Comparison of ENCODE assay signal across 30 cellular contexts in the genomic region with DNA sequence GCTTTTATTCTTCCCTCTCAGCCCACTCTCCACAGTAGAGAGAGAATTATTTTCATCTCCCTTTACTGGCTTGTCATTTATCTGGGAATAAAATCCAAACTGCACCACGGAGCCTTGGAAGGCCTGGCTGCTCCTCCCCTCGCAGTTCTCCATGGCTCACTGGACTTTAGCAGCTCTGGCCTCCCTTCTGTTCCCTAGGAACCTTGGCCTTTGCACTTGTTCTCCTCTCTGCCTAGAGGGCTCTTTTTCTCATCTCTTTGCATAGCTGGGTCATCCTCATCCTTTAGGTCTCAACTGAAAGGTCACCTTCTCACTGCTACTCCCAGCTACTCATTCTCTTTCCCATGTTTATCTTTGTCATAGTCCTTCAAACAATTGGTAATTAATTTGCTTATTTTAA.
"Had no signal": no experiment of that assay in that cellular context is flagged by ENCODE, and none has a peak within 500 bp of the region (broad histone marks: within the 10 kb centered on the region; RNA-seq: fewer than 3 reads in every experiment).

No MANE protein-coding gene starts in this region.

- H3K27ac Mint-ChIP-seq: activated CD4-positive, alpha-beta memory T cell treated with anti-CD3 and anti-CD28 coated beads, Interleukin-2, amount 10 ng/mL, durations not matched to agents 7 days and 5 days; activated naive CD4-positive, alpha-beta T cell treated with anti-CD3 and anti-CD28 coated beads, Interleukin-2, amount 50 U/mL, for 24 hours; activated T-cell treated with anti-CD3 and anti-CD28 coated beads, Interleukin-2, amount 50 U/mL, for 72 hours; activated T-helper 17 cell treated with anti-CD3 and anti-CD28 coated beads, Interleukin-2, amount 50 U/mL, for 72 hours had no signal

- H3K4me3 ChIP-seq: Peyer's patch had no signal

- H3K4me3 Mint-ChIP-seq: activated CD4-positive, alpha-beta memory T cell treated with anti-CD3 and anti-CD28 coated beads, Interleukin-2, amount 10 ng/mL, durations not matched to agents 7 days and 5 days; activated naive CD4-positive, alpha-beta T cell treated with anti-CD3 and anti-CD28 coated beads, Interleukin-2, amount 50 U/mL, for 24 hours; activated T-cell treated with anti-CD3 and anti-CD28 coated beads, Interleukin-2, amount 50 U/mL, for 72 hours; activated T-helper 17 cell treated with anti-CD3 and anti-CD28 coated beads, Interleukin-2, amount 50 U/mL, for 72 hours; IgD-negative memory B cell had no signal

- H3K27me3 ChIP-seq: brain microvascular endothelial cell, Peyer's patch had no signal

- ATAC-seq: activated T-cell treated with anti-CD3 and anti-CD28 coated beads, Interleukin-2, amount 50 U/mL, for 72 hours; activated T-helper 17 cell treated with anti-CD3 and anti-CD28 coated beads, Interleukin-2, amount 50 U/mL, for 72 hours; PC-3 had no signal

- H3K27ac ChIP-seq: brain microvascular endothelial cell, Peyer's patch, WERI-Rb-1 had no signal

- H3K27me3 Mint-ChIP-seq: activated CD4-positive, alpha-beta memory T cell treated with anti-CD3 and anti-CD28 coated beads, Interleukin-2, amount 10 ng/mL, durations not matched to agents 7 days and 5 days; activated naive CD4-positive, alpha-beta T cell treated with anti-CD3 and anti-CD28 coated beads, Interleukin-2, amount 50 U/mL, for 24 hours; activated T-helper 17 cell treated with anti-CD3 and anti-CD28 coated beads, Interleukin-2, amount 50 U/mL, for 72 hours; IgD-negative memory B cell had no signal

- H3K36me3 ChIP-seq: brain microvascular endothelial cell, WERI-Rb-1 had no signal

- H3K9me3 ChIP-seq: Peyer's patch had no signal

- H3K9me3 Mint-ChIP-seq: activated naive CD4-positive, alpha-beta T cell treated with anti-CD3 and anti-CD28 coated beads, Interleukin-2, amount 50 U/mL, for 24 hours; activated T-helper 17 cell treated with anti-CD3 and anti-CD28 coated beads, Interleukin-2, amount 50 U/mL, for 72 hours; IgD-negative memory B cell had no signal

- DNase-seq: activated CD4-positive, alpha-beta memory T cell treated with anti-CD3 and anti-CD28 coated beads, Interleukin-2, amount 10 ng/mL, durations not matched to agents 7 days and 5 days; activated CD4-positive, alpha-beta T cell treated with anti-CD3 and anti-CD28 coated beads for 1 hour; activated CD4-positive, alpha-beta T cell treated with anti-CD3 and anti-CD28 coated beads for 48 hours; activated CD4-positive, CD25-positive, alpha-beta regulatory T cell; activated effector memory CD4-positive, alpha-beta T cell treated with anti-CD3 and anti-CD28 coated beads, Interleukin-2, amount 50 U/mL, for 16 hours; activated naive CD4-positive, alpha-beta T cell treated with Interleukin-2 at 50 U/mL for 16 hours; activated T-cell treated with anti-CD3 and anti-CD28 coated beads, Interleukin-2, amount 50 U/mL, for 1 hour; activated T-cell treated with anti-CD3 and anti-CD28 coated beads, Interleukin-2, amount 50 U/mL, for 72 hours; anterior cingulate cortex; brain microvascular endothelial cell; central memory CD4-positive, alpha-beta T cell; Karpas-422; KBM-7; NCI-H1105 treated with DMSO at 0.1 percent for 48 hours; NCI-H1436; NCI-H1694; NCI-H1930; NCI-H345; NCI-H524 treated with DMSO at 0.1 percent for 48 hours; NK-92 treated with Interleukin-12 subunit alpha and Interleukin-12 subunit beta, amount 100 ng/mL, for 24 hours; PC-3; Peyer's patch; RPMI8226; SIG-M5; SW 1271; T1000; WERI-Rb-1 had no signal

- H3K4me1 ChIP-seq: Peyer's patch had no signal
